ENCODE assay signal across 2 cellular contexts in genomic region chr17:67323445-67323844, GRCh38.
TF ChIP-seq lines count a peak whose summit lies in the region.

No MANE protein-coding gene starts in this region.

TF ChIP-seq in IMR-90, 13 proteins besides CTCF, POLR2A, EP300 and RAD21:
- TF ChIP-seq CEBPB (IDR thresholded peaks at IDR 0.05; ENCODE audit: low read depth, low read length) (no peak), NFE2L2 (IDR thresholded peaks at IDR 0.05; ENCODE audit: low read depth, low read length) (no peak), USF2 (IDR thresholded peaks at IDR 0.05; ENCODE audit: low read depth, low read length) (no peak)
TF ChIP-seq in IMR-90: peak in this region for 0.

TF ChIP-seq in HepG2, 621 proteins besides CTCF, POLR2A, EP300 and RAD21:
- TF ChIP-seq KAT8 (CRISPR knock-in tag; IDR thresholded peaks at IDR 0.05) (no peak), ATF7 (IDR thresholded peaks at IDR 0.05) (peak; percentile 97), ATF7 (CRISPR knock-in tag; IDR thresholded peaks at IDR 0.05) (no peak), ZKSCAN8 (CRISPR knock-in tag; IDR thresholded peaks at IDR 0.05; ENCODE audit: borderline replicate concordance) (no peak), CREB1 (IDR thresholded peaks at IDR 0.05) (peak; percentile 96), CREB1 (CRISPR knock-in tag; IDR thresholded peaks at IDR 0.05) (no peak), HOXD1 (CRISPR knock-in tag; IDR thresholded peaks at IDR 0.05) (no peak), ZBTB2 (CRISPR knock-in tag; IDR thresholded peaks at IDR 0.05; ENCODE audit: low read depth) (no peak), BRD4 (CRISPR knock-in tag; IDR thresholded peaks at IDR 0.05) (no peak), TBP (CRISPR knock-in tag; IDR thresholded peaks at IDR 0.05) (no peak), RBM22 (optimal IDR thresholded peaks at IDR 0.05; ENCODE audit: low read length) (no peak)
